Comparison of ENCODE assay signal across 22 cellular contexts in genomic region chr19:4264812-4265211, GRCh38. TPM values are rescaled to one million over a fixed set of nuclear protein-coding genes. Genes with fewer than 3 reads are reported as not detected.
DNase-seq lines count a peak whose midpoint lies in the region; ATAC-seq, FAIRE-seq and TF ChIP-seq lines count a peak whose summit lies in the region.
"Had no signal": no experiment of that assay in that cellular context is flagged by ENCODE, and none has a peak within 500 bp of the region (broad histone marks: within the 10 kb centered on the region; RNA-seq: fewer than 3 reads in every experiment).

No MANE protein-coding gene starts in this region.

- no peaks in the 10 kb centered on the region for H3K79me2 ChIP-seq in GM12878 (ENCODE audit: control insufficient read depth, insufficient read depth, low read length)

- 97% methylated on average over 4 of the region's 4 CpGs for WGBS in GM12878 (ENCODE audit: insufficient coverage, insufficient replicate concordance, low lambda C conversion rate, missing lambda C conversion rate)

- no peaks in the 10 kb centered on the region for H4K20me1 ChIP-seq in GM12878 (ENCODE audit: control insufficient read depth, insufficient read depth)

- no peaks in the 10 kb centered on the region for H3K9me3 Mint-ChIP-seq in activated naive CD4-positive, alpha-beta T cell treated with anti-CD3 and anti-CD28 coated beads, Interleukin-2, amount 50 U/mL, for 24 hours

- H3K9me3 ChIP-seq in T-helper 17 cell (ENCODE audit: control insufficient read depth, low read length, poor library complexity, severe bottlenecking) (no peaks in the 10 kb centered on the region), GM12878 (replicated peaks; ENCODE audit: control insufficient read depth, insufficient read depth, low read length) (no peaks in the 10 kb centered on the region)
- H3K9me3 ChIP-seq: Caco-2, colonic mucosa, ovary had no signal

- no peak overlapping the region for H2AFZ ChIP-seq in GM12878 (ENCODE audit: control insufficient read depth, low read depth, low read length)

- H3K27me3 Mint-ChIP-seq in activated naive CD4-positive, alpha-beta T cell treated with anti-CD3 and anti-CD28 coated beads, Interleukin-2, amount 50 U/mL, for 24 hours = no peaks in the 10 kb centered on the region
- no peaks in the 10 kb centered on the region for H3K27me3 Mint-ChIP-seq in T-helper 17 cell

- H3K27ac Mint-ChIP-seq in activated naive CD4-positive, alpha-beta T cell treated with anti-CD3 and anti-CD28 coated beads, Interleukin-2, amount 50 U/mL, for 24 hours = peak overlapping the region; percentile 52
- peak overlapping the region; percentile 81 for H3K27ac Mint-ChIP-seq in T-helper 17 cell

- peak overlapping the region; percentile 36 for H3K4me3 Mint-ChIP-seq in activated naive CD4-positive, alpha-beta T cell treated with anti-CD3 and anti-CD28 coated beads, Interleukin-2, amount 50 U/mL, for 24 hours
- no peak overlapping the region for H3K4me3 Mint-ChIP-seq in T-helper 17 cell

- ATAC-seq in T-helper 17 cell (no peak), GM12878 (no peak), HG02642 (IDR thresholded peaks at IDR 0.05; ENCODE audit: poor library complexity, unreplicated experiment) (no peak), HG02885 (IDR thresholded peaks at IDR 0.05; ENCODE audit: poor library complexity, unreplicated experiment) (no peak)
- ATAC-seq: right cardiac atrium had no signal

- POLR2A ChIA-PET in GM12878 (lab: Charles Lee) = no interaction called here

- H3K4me2 ChIP-seq in GM12878 (ENCODE audit: control insufficient read depth, insufficient read depth) = no peak overlapping the region

- intact Hi-C loops in GM12878 (cut with micrococcal nuclease; ENCODE audit: unreplicated experiment) = loop anchor here (5.0 kb wide), 1 partner anchor 137 kb away; the partner anchor contains the start of genes CHAF1A and SH3GL1

- no peak for TF ChIP-seq POLR2A in GM12878 (IDR thresholded peaks at IDR 0.05; ENCODE audit: low read depth, low read length)

- TF ChIP-seq CTCF in GM12878 (IDR thresholded peaks at IDR 0.05 in 2 of 3, conservative IDR thresholded peaks at IDR 0.05 in 1 of 3; ENCODE audit: control insufficient read depth in 2 of 3, extremely low read depth in 1 of 3, insufficient read depth in 1 of 3, low read depth in 3 of 3, low read length in 3 of 3) = no peak

- TF ChIP-seq RAD21 in GM12878 (IDR thresholded peaks at IDR 0.05; ENCODE audit: insufficient read depth, low read depth, low read length) = no peak

- CTCF ChIA-PET in GM12878 (lab: Yijun Ruan, JAX) = interaction anchor here (0.7 to 4.7 kb wide), 3 partner anchors 88 to 260 kb away, joined by 3 to 38 read pairs (median 6); no protein-coding TSS in a partner anchor

- peaks cover 13% of the 10 kb centered on the region for H3K36me3 Mint-ChIP-seq in activated naive CD4-positive, alpha-beta T cell treated with anti-CD3 and anti-CD28 coated beads, Interleukin-2, amount 50 U/mL, for 24 hours
- H3K36me3 Mint-ChIP-seq in T-helper 17 cell (ENCODE audit: low read depth) = peaks cover 6% of the 10 kb centered on the region

- FAIRE-seq in GM12878 (lab: Jason Lieb, UNC) = no peak
- FAIRE-seq: GM18507 had no signal

- no peak overlapping the region for H3K9ac ChIP-seq in GM12878 (ENCODE audit: control insufficient read depth, insufficient read depth, low read length)

- DNase-seq in activated naive CD4-positive, alpha-beta T cell (lab: John Stamatoyannopoulos, UW) = no peak
- no peak for DNase-seq in T-helper 17 cell
- DNase-seq in GM12878 (ENCODE audit: low read depth, low spot score) = no peak
- no peak for DNase-seq in GOT3 (lab: John Stamatoyannopoulos, UW)
- DNase-seq: activated gamma-delta T cell; Caco-2; colonic mucosa; hippocampal formation; islet precursor cell; NCI-H1930; NK-92 treated with Interleukin-12 subunit alpha and Interleukin-12 subunit beta, amount 100 ng/mL, for 24 hours; ovary; right cardiac atrium; RPMI8226 had no signal

- RAD21 ChIA-PET in GM12878 (lab: Charles Lee; ENCODE audit: unreplicated experiment) = no interaction called here

- H3K4me1 Mint-ChIP-seq in activated naive CD4-positive, alpha-beta T cell treated with anti-CD3 and anti-CD28 coated beads, Interleukin-2, amount 50 U/mL, for 24 hours = peaks cover 32% of the 10 kb centered on the region
- H3K4me1 Mint-ChIP-seq in T-helper 17 cell = peaks cover 10% of the 10 kb centered on the region

- BruUV-seq in GM12878 (replicated peaks; lab: Mats Ljungman, UMichigan) = no TSS peak

- TF ChIP-seq EP300 in GM12878 (IDR thresholded peaks at IDR 0.05; ENCODE audit: borderline replicate concordance in 1 of 2, control insufficient read depth in 1 of 2, low read depth in 2 of 2, low read length in 2 of 2) = no peak

- H3K4me1 ChIP-seq in GM12878 (ENCODE audit: control insufficient read depth, insufficient read depth, low read length) = no peaks in the 10 kb centered on the region; the same call in 1 of the 2 replicates
- H3K4me1 ChIP-seq: Caco-2, colonic mucosa had no signal

- H3K27me3 ChIP-seq in GM12878 (replicated peaks in 1 of 2; ENCODE audit: control insufficient read depth in 2 of 2, insufficient read depth in 2 of 2, low read length in 1 of 2) = no peaks in the 10 kb centered on the region
- H3K27me3 ChIP-seq: colonic mucosa, ovary had no signal

- H3K4me3 ChIP-seq in GM12878 = no peak overlapping the region
- H3K4me3 ChIP-seq: colonic mucosa, lung, ovary had no signal

- no peak overlapping the region for H3K27ac ChIP-seq in GM12878 (ENCODE audit: control insufficient read depth, insufficient read depth)
- H3K27ac ChIP-seq: colonic mucosa, ovary had no signal

- SMC1A ChIA-PET in GM12878 (lab: Charles Lee; ENCODE audit: uncharacterized antibody, unreplicated experiment) = interaction anchor here (1.1 kb wide), 1 partner anchor 88 kb away, joined by 3 read pairs; no protein-coding TSS in a partner anchor

- peaks cover 18 to 22% of the 10 kb centered on the region in 2 experiments for H3K36me3 ChIP-seq in GM12878 (ENCODE audit: control insufficient read depth in 2 of 2, insufficient read depth in 2 of 2, low read length in 1 of 2)
- H3K36me3 ChIP-seq: colonic mucosa, ovary had no signal

- in situ Hi-C loops in GM12878 (cut with MboI) = loop anchor here (5.0 kb wide), 1 partner anchor 87 kb away; no protein-coding TSS in a partner anchor

RNA-seq across cellular contexts. Expression of gene SHD, which starts 14.3 kb away (rescaled TPM):
- not detected for total RNA-seq in T-helper 17 cell
- not detected in 2 replicates for total RNA-seq in GM12878 (2013; cell fraction: nucleolus; rRNA removed)
- not detected in 2 replicates for total RNA-seq in GM12878 (2014; rRNA removed)
- not detected in 2 replicates for total RNA-seq in GM12878 (2014; rRNA removed; fragmentation: Illumina TruSeq; extraction: Trizol)
- not detected in 2 replicates for total RNA-seq in GM12878 (2021)
- polyA plus RNA-seq in GM12878 (2011; ENCODE audit: low read depth) = not detected
- polyA plus RNA-seq in GM12878 (2011; rRNA removed) = not detected in 2 replicates
- polyA plus RNA-seq in GM12878 (2011; cell fraction: cytosol; rRNA removed) = not detected in 2 replicates
- not detected in 2 replicates for polyA plus RNA-seq in GM12878 (2011; cell fraction: nucleus; rRNA removed)
- not detected in 2 replicates for polyA plus RNA-seq in GM12878 (2012)
- not detected in 2 replicates for polyA plus RNA-seq in GM12878 (2014; fragmentation: Illumina TruSeq; extraction: Trizol)
- polyA plus RNA-seq in GM12878 (2014; fragmentation: Nextera tagmentation; extraction: Ambion mirVana) = not detected
- not detected in 2 replicates for polyA plus RNA-seq in GM12878 (2014; rRNA removed)
- polyA plus RNA-seq in GM12878 (2016; fragmentation: Nextera tagmentation; extraction: Ambion mirVana) = under 1 TPM in 1 of 2 experiments, not detected in 1; 0.09 TPM
- not detected in 2 replicates for polyA minus RNA-seq in GM12878 (2011; rRNA and poly(A)+ RNA removed)
- not detected in 2 replicates for polyA minus RNA-seq in GM12878 (2011; cell fraction: cytosol; rRNA and poly(A)+ RNA removed)
- polyA minus RNA-seq in GM12878 (2011; cell fraction: nucleus; rRNA and poly(A)+ RNA removed) = not detected in 2 replicates
- total RNA-seq: activated CD8-positive, alpha-beta memory T cell treated with anti-CD3 and anti-CD28 coated beads for 36 hours; endothelial cell of umbilical vein; lung; NCI-H460 had no signal
- polyA plus RNA-seq: endothelial cell of umbilical vein, lung had no signal

RNA-seq across cellular contexts. Expression of gene YJU2, which starts 17.9 kb away (rescaled TPM):
- 10 to 100 TPM; 34.9 to 46.1 TPM for total RNA-seq in T-helper 17 cell
- total RNA-seq in GM12878 (2013; cell fraction: nucleolus; rRNA removed) = 16.8 and 20.4 TPM in 2 replicates
- 36.8 and 38.2 TPM in 2 replicates for total RNA-seq in GM12878 (2014; rRNA removed)
- total RNA-seq in GM12878 (2014; rRNA removed; fragmentation: Illumina TruSeq; extraction: Trizol) = 20.7 and 23.3 TPM in 2 replicates
- 29.1 and 30.0 TPM in 2 replicates for total RNA-seq in GM12878 (2021)
- polyA plus RNA-seq in GM12878 (2011; ENCODE audit: low read depth) = 12.0 TPM
- 17.9 and 22.6 TPM in 2 replicates for polyA plus RNA-seq in GM12878 (2011; rRNA removed)
- polyA plus RNA-seq in GM12878 (2011; cell fraction: cytosol; rRNA removed) = 25.4 and 36.8 TPM in 2 replicates
- polyA plus RNA-seq in GM12878 (2011; cell fraction: nucleus; rRNA removed) = 26.4 and 37.0 TPM in 2 replicates
- polyA plus RNA-seq in GM12878 (2012) = 21.9 and 28.3 TPM in 2 replicates
- 16.1 and 20.2 TPM in 2 replicates for polyA plus RNA-seq in GM12878 (2014; fragmentation: Illumina TruSeq; extraction: Trizol)
- 1 to 10 TPM in 1 of 2 experiments, under 1 TPM in 1; 0.26 to 1.9 TPM for polyA plus RNA-seq in GM12878 (2014; fragmentation: Nextera tagmentation; extraction: Ambion mirVana)
- 40.7 and 44.0 TPM in 2 replicates for polyA plus RNA-seq in GM12878 (2014; rRNA removed)
- 10 to 100 TPM; 24.2 to 27.1 TPM for polyA plus RNA-seq in GM12878 (2016; fragmentation: Nextera tagmentation; extraction: Ambion mirVana)
- polyA minus RNA-seq in GM12878 (2011; rRNA and poly(A)+ RNA removed) = 12.2 and 22.3 TPM in 2 replicates
- 9.4 and 10.2 TPM in 2 replicates for polyA minus RNA-seq in GM12878 (2011; cell fraction: cytosol; rRNA and poly(A)+ RNA removed)
- polyA minus RNA-seq in GM12878 (2011; cell fraction: nucleus; rRNA and poly(A)+ RNA removed) = 5.1 and 10.6 TPM in 2 replicates

RNA-seq across cellular contexts. Expression of gene EBI3, which starts 35.5 kb away (rescaled TPM):
- total RNA-seq in T-helper 17 cell (not detected), GM12878 (2014; rRNA removed) (137 and 149 TPM in 2 replicates), GM12878 (2014; rRNA removed; fragmentation: Illumina TruSeq; extraction: Trizol) (61.0 and 68.2 TPM in 2 replicates), GM12878 (2021) (224 and 232 TPM in 2 replicates)
- total RNA-seq in GM12878 (2013; cell fraction: nucleolus; rRNA removed) = 450 and 530 TPM in 2 replicates
- 92.7 TPM for polyA plus RNA-seq in GM12878 (2011; ENCODE audit: low read depth)
- polyA plus RNA-seq in GM12878 (2011; rRNA removed) (140 and 276 TPM in 2 replicates), GM12878 (2014; fragmentation: Illumina TruSeq; extraction: Trizol) (13.5 and 47.7 TPM in 2 replicates), GM12878 (2014; fragmentation: Nextera tagmentation; extraction: Ambion mirVana) (10 to 100 TPM; 22.0 to 61.1 TPM), GM12878 (2014; rRNA removed) (257 and 266 TPM in 2 replicates), GM12878 (2016; fragmentation: Nextera tagmentation; extraction: Ambion mirVana) (100 to 1,000 TPM; 278 to 288 TPM)
- polyA plus RNA-seq in GM12878 (2011; cell fraction: cytosol; rRNA removed) = 391 and 446 TPM in 2 replicates
- polyA plus RNA-seq in GM12878 (2011; cell fraction: nucleus; rRNA removed) = 237 and 277 TPM in 2 replicates
- polyA plus RNA-seq in GM12878 (2012) = 176 and 238 TPM in 2 replicates
- 103 and 190 TPM in 2 replicates for polyA minus RNA-seq in GM12878 (2011; rRNA and poly(A)+ RNA removed)
- polyA minus RNA-seq in GM12878 (2011; cell fraction: cytosol; rRNA and poly(A)+ RNA removed) = 139 and 168 TPM in 2 replicates
- 74.0 and 109 TPM in 2 replicates for polyA minus RNA-seq in GM12878 (2011; cell fraction: nucleus; rRNA and poly(A)+ RNA removed)

RNA-seq across cellular contexts. Expression of gene TMIGD2, which starts 37.4 kb away (rescaled TPM):
- total RNA-seq in T-helper 17 cell (1 to 10 TPM; 5.2 to 7.9 TPM), GM12878 (2014; rRNA removed) (0.17 TPM in 1 of 2 replicates, not detected in the other), GM12878 (2014; rRNA removed; fragmentation: Illumina TruSeq; extraction: Trizol) (0.13 TPM in 1 of 2 replicates, not detected in the other), GM12878 (2021) (0.16 TPM in 1 of 2 replicates, not detected in the other)
- 0.31 TPM in 1 of 2 replicates, not detected in the other for total RNA-seq in GM12878 (2013; cell fraction: nucleolus; rRNA removed)
- polyA plus RNA-seq in GM12878 (2011; ENCODE audit: low read depth) = not detected
- polyA plus RNA-seq in GM12878 (2011; rRNA removed) (not detected in 2 replicates), GM12878 (2014; fragmentation: Illumina TruSeq; extraction: Trizol) (not detected in 2 replicates), GM12878 (2014; fragmentation: Nextera tagmentation; extraction: Ambion mirVana) (not detected), GM12878 (2014; rRNA removed) (0.09 TPM in 1 of 2 replicates, not detected in the other), GM12878 (2016; fragmentation: Nextera tagmentation; extraction: Ambion mirVana) (under 1 TPM; 0.14 to 0.40 TPM)
- polyA plus RNA-seq in GM12878 (2011; cell fraction: cytosol; rRNA removed) = not detected in 2 replicates
- not detected in 2 replicates for polyA plus RNA-seq in GM12878 (2011; cell fraction: nucleus; rRNA removed)
- 0.21 and 0.22 TPM in 2 replicates for polyA plus RNA-seq in GM12878 (2012)
- polyA minus RNA-seq in GM12878 (2011; rRNA and poly(A)+ RNA removed) = not detected in 2 replicates
- polyA minus RNA-seq in GM12878 (2011; cell fraction: cytosol; rRNA and poly(A)+ RNA removed) = not detected in 2 replicates
- not detected in 2 replicates for polyA minus RNA-seq in GM12878 (2011; cell fraction: nucleus; rRNA and poly(A)+ RNA removed)
- total RNA-seq: Caco-2, endothelial cell of umbilical vein, NCI-H460, right cardiac atrium had no signal
- polyA plus RNA-seq: endothelial cell of umbilical vein had no signal

RNA-seq across cellular contexts. Expression of gene FSD1, which starts 39.6 kb away (rescaled TPM):
- total RNA-seq in T-helper 17 cell = 1 to 10 TPM; 1.5 to 2.9 TPM
- total RNA-seq in GM12878 (2013; cell fraction: nucleolus; rRNA removed) = 0.52 and 1.1 TPM in 2 replicates
- total RNA-seq in GM12878 (2014; rRNA removed) = 4.0 and 4.1 TPM in 2 replicates
- total RNA-seq in GM12878 (2014; rRNA removed; fragmentation: Illumina TruSeq; extraction: Trizol) = 1.4 TPM in 2 replicates
- 4.3 and 4.9 TPM in 2 replicates for total RNA-seq in GM12878 (2021)
- 1.5 TPM for polyA plus RNA-seq in GM12878 (2011; ENCODE audit: low read depth)
- polyA plus RNA-seq in GM12878 (2011; rRNA removed) = 0.58 and 0.77 TPM in 2 replicates
- polyA plus RNA-seq in GM12878 (2011; cell fraction: cytosol; rRNA removed) = 0.78 and 1.4 TPM in 2 replicates
- 2.8 and 3.2 TPM in 2 replicates for polyA plus RNA-seq in GM12878 (2011; cell fraction: nucleus; rRNA removed)
- 1.5 and 1.6 TPM in 2 replicates for polyA plus RNA-seq in GM12878 (2012)
- polyA plus RNA-seq in GM12878 (2014; fragmentation: Illumina TruSeq; extraction: Trizol) = 0.68 and 1.7 TPM in 2 replicates
- polyA plus RNA-seq in GM12878 (2014; fragmentation: Nextera tagmentation; extraction: Ambion mirVana) = under 1 TPM in 1 of 2 experiments, not detected in 1; 0.15 TPM
- 4.7 and 5.1 TPM in 2 replicates for polyA plus RNA-seq in GM12878 (2014; rRNA removed)
- polyA plus RNA-seq in GM12878 (2016; fragmentation: Nextera tagmentation; extraction: Ambion mirVana) = 1 to 10 TPM; 4.0 to 4.2 TPM
- 1.3 and 1.8 TPM in 2 replicates for polyA minus RNA-seq in GM12878 (2011; rRNA and poly(A)+ RNA removed)
- not detected in 2 replicates for polyA minus RNA-seq in GM12878 (2011; cell fraction: cytosol; rRNA and poly(A)+ RNA removed)
- polyA minus RNA-seq in GM12878 (2011; cell fraction: nucleus; rRNA and poly(A)+ RNA removed) = 0.86 and 1.1 TPM in 2 replicates
- total RNA-seq: NCI-H460, right cardiac atrium had no signal
- polyA plus RNA-seq: right cardiac atrium had no signal

Comparison
In these comparisons a context has a peak if more than half of its experiments do, and no peak if none do; other contexts are left out.
1. RNA of gene EBI3, which starts 35.5 kb away (total RNA-seq): 61.0 to 530 TPM in GM12878; not detected in T-helper 17 cell; every median in the first group is over 10 times any median in the second.